8 cellular contexts compared by ENCODE assay signal in genomic region chr3:105518806-105519418, GRCh38.
A peak's percentile ranks its signal among the peaks of the same experiment; 100 is the strongest.
DNase-seq lines count a peak whose midpoint lies in the region; ATAC-seq and TF ChIP-seq lines count a peak whose summit lies in the region.

No MANE protein-coding gene starts in this region.

- H3K4me2 ChIP-seq in neural cell (ENCODE audit: low read length), result no peak overlapping the region

- no peak overlapping the region for H3K9ac ChIP-seq in neural cell (ENCODE audit: low read length)

- peaks cover 4% of the 10 kb centered on the region for H3K4me1 Mint-ChIP-seq in T-helper 17 cell

- ATAC-seq in GM18517 (IDR thresholded peaks at IDR 0.05; ENCODE audit: unreplicated experiment) (peak; percentile 95), HG02885 (IDR thresholded peaks at IDR 0.05; ENCODE audit: poor library complexity, unreplicated experiment) (peak; percentile 94), T-helper 17 cell (peak; percentile 74)

- TF ChIP-seq EP300 in neural cell (conservative IDR thresholded peaks at IDR 0.05; ENCODE audit: poor library complexity, severe bottlenecking), result no peak

- no peak overlapping the region for H2AFZ ChIP-seq in neural cell (ENCODE audit: low read depth, low read length)

- H4K20me1 ChIP-seq in neural cell (ENCODE audit: insufficient read depth), result no peaks in the 10 kb centered on the region

- TF ChIP-seq RAD21 in neural cell (conservative IDR thresholded peaks at IDR 0.05), result peak; percentile 85

- no peak overlapping the region for H3K4me3 ChIP-seq in esophagus squamous epithelium
- no peak overlapping the region for H3K4me3 ChIP-seq in neural cell (ENCODE audit: low read length)

- no peaks in the 10 kb centered on the region for H3K9me3 ChIP-seq in T-helper 17 cell (ENCODE audit: control insufficient read depth, low read length, poor library complexity, severe bottlenecking)
- no peaks in the 10 kb centered on the region for H3K9me3 ChIP-seq in esophagus squamous epithelium
- no peaks in the 10 kb centered on the region for H3K9me3 ChIP-seq in neural cell (ENCODE audit: low read length)

- H3K27ac Mint-ChIP-seq in T-helper 17 cell, result no peak overlapping the region

- WGBS in esophagus squamous epithelium, 2 donors, result 1 to 2% methylated on average over 4 of the region's 4 CpGs

- H3K27ac ChIP-seq in esophagus squamous epithelium, result no peak overlapping the region
- H3K27ac ChIP-seq in neural cell (ENCODE audit: low read length), result no peak overlapping the region

- TF ChIP-seq POLR2A in esophagus squamous epithelium (IDR thresholded peaks at IDR 0.05), result no peak

- no peaks in the 10 kb centered on the region for H3K9me2 ChIP-seq in neural cell (ENCODE audit: insufficient read depth, low read length)

- no peaks in the 10 kb centered on the region for H3K27me3 Mint-ChIP-seq in T-helper 17 cell

- H3K36me3 Mint-ChIP-seq in T-helper 17 cell (ENCODE audit: low read depth), result no peaks in the 10 kb centered on the region

- H3K27me3 ChIP-seq in esophagus squamous epithelium, result no peaks in the 10 kb centered on the region
- no peaks in the 10 kb centered on the region for H3K27me3 ChIP-seq in neural cell (ENCODE audit: insufficient read depth, low read depth, low read length)

- H3K4me1 ChIP-seq in esophagus squamous epithelium, result no peaks in the 10 kb centered on the region

- no peaks in the 10 kb centered on the region for H3F3A ChIP-seq in neural cell (ENCODE audit: insufficient read depth, low read length, poor library complexity, severe bottlenecking)

- H3K4me3 Mint-ChIP-seq in T-helper 17 cell, result no peak overlapping the region

- peak; percentile 5 for DNase-seq in CMK (ENCODE audit: low read depth)
- DNase-seq in NCI-H146 (lab: John Stamatoyannopoulos, UW), result peak; percentile 74
- DNase-seq in T-helper 17 cell, result no peak
- DNase-seq in esophagus squamous epithelium (lab: John Stamatoyannopoulos, UW), result no peak
- DNase-seq in T-helper 9 cell, result no peak

- peak; percentile 37 to 70 (median 68) for TF ChIP-seq CTCF in esophagus squamous epithelium (IDR thresholded peaks at IDR 0.05)
- peak; percentile 78 for TF ChIP-seq CTCF in neural cell (IDR thresholded peaks at IDR 0.05; ENCODE audit: poor library complexity, severe bottlenecking)

- intact Hi-C loops in esophagus squamous epithelium (cut with DNase I), result no loop called here

- H3K36me3 ChIP-seq in esophagus squamous epithelium (no peaks in the 10 kb centered on the region), neural cell (ENCODE audit: insufficient read depth, low read length) (no peaks in the 10 kb centered on the region)

- H3K79me2 ChIP-seq in neural cell (replicated peaks; ENCODE audit: insufficient read depth, low read length), result no peaks in the 10 kb centered on the region

TF ChIP-seq in neural cell, 6 proteins besides CTCF, POLR2A, EP300 and RAD21:
- TF ChIP-seq SMC3 (conservative IDR thresholded peaks at IDR 0.05; ENCODE audit: poor library complexity) (peak; percentile 83), EZH2 (IDR thresholded peaks at IDR 0.05; ENCODE audit: borderline replicate concordance, insufficient read depth, low read length, poor library complexity, severe bottlenecking) (no peak), REST (IDR thresholded peaks at IDR 0.05; ENCODE audit: borderline replicate concordance) (no peak), TAF1 (IDR thresholded peaks at IDR 0.05; ENCODE audit: low read depth) (no peak), POLR2AphosphoS5 (IDR thresholded peaks at IDR 0.05) (no peak)

Comparison
In these comparisons a context has a peak if more than half of its experiments do, and no peak if none do; other contexts are left out.
1. DNase-seq: peak in CMK (single experiment) and NCI-H146 (single experiment); none in T-helper 17 cell (0 of 3), esophagus squamous epithelium (single experiment) and T-helper 9 cell (single experiment).
2. Peak in every context shown above with its lines, with median percentiles within 50 percentile points of each other: ATAC-seq.